In the genomic region with DNA sequence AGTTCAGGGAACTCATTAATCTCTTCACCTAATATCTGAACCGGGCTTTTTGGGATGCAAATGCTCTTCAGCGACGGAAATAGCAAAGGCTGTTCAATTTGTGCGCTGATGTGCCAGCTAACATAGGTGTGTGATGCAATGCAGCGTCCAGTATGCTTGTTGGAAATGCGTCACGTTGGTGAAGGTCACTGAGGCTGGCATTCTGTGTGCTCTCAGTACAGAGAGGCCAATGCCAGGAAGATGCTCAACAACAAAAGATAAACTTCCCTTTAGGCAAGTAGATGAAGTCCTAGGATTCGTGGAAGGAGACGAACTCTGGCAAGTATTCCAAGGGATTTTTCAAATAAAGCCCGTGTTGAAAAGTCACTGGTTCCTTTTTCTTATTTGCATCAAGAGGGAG, we compare ENCODE assay signal across 31 cellular contexts.
"Had no signal": no experiment of that assay in that cellular context is flagged by ENCODE, and none has a peak within 500 bp of the region (broad histone marks: within the 10 kb centered on the region; RNA-seq: fewer than 3 reads in every experiment).

No MANE protein-coding gene starts in this region.

- H3K36me3 Mint-ChIP-seq: T-cell had no signal

- H3K9me3 Mint-ChIP-seq: T-cell had no signal

- H2AFZ ChIP-seq: PC-9 had no signal

- DNase-seq: Karpas-422, MM.1S, MV-4-11, NCI-H1092, NCI-H1105, NCI-H1417 treated with DMSO at 0.1 percent for 48 hours, NCI-H1436 treated with DMSO at 0.1 percent for 48 hours, NCI-H1694 treated with DMSO at 0.1 percent for 48 hours, NCI-H187 treated with DMSO at 0.1 percent for 48 hours, NCI-H2029, NCI-H2081, NCI-H2171 treated with DMSO at 0.1 percent for 48 hours, NCI-H2227 treated with DMSO at 0.1 percent for 48 hours, NCI-H345, NCI-H446, NCI-H510A, NCI-H524, NCI-H526, NCI-H69, NCI-H748 treated with DMSO at 0.1 percent for 48 hours, NCI-H82, PC-9, SHP77, SIG-M5, SJCRH30, T-cell had no signal

- ATAC-seq: Panc1, Right ventricle myocardium inferior, SK-N-SH treated with all-trans-retinoic acid at 6 μM for 48 hours, T-cell had no signal

- H3K4me3 ChIP-seq: PC-9, SJCRH30, SK-N-MC had no signal

- H3K27me3 Mint-ChIP-seq: T-cell had no signal

- H3K4me1 Mint-ChIP-seq: T-cell had no signal

- H3K4me1 ChIP-seq: SJCRH30 had no signal

- H3K36me3 ChIP-seq: SJCRH30 had no signal

- H3K27me3 ChIP-seq: SJCRH30 had no signal

- H3K4me2 ChIP-seq: PC-9 had no signal

- H3K4me3 Mint-ChIP-seq: T-cell had no signal

- H3K27ac ChIP-seq: PC-9, RWPE1, SJCRH30, SK-N-MC had no signal

- H3K27ac Mint-ChIP-seq: T-cell had no signal
